Comparison of ENCODE assay signal across 8 cellular contexts in genomic region chr16:87384162-87384999, GRCh38. TPM values are rescaled to one million over a fixed set of nuclear protein-coding genes. Genes with fewer than 3 reads are reported as not detected.
A peak's percentile ranks its signal among the peaks of the same experiment; 100 is the strongest.
DNase-seq lines count a peak whose midpoint lies in the region; ATAC-seq lines count a peak whose summit lies in the region.

No MANE protein-coding gene starts in this region.

- CTCF ChIA-PET in naive thymus-derived CD4-positive, alpha-beta T cell (lab: Charles Lee): interaction anchor here (1.0 to 1.6 kb wide), 2 partner anchors 9 to 10 kb away, joined by 4 to 5 read pairs; no protein-coding TSS in a partner anchor

- H3K27me3 ChIP-seq in naive thymus-derived CD4-positive, alpha-beta T cell (ENCODE audit: control insufficient read depth in 2 of 2, insufficient read depth in 2 of 2, low read length in 2 of 2): no peaks in the 10 kb centered on the region

- H3K36me3 ChIP-seq in naive thymus-derived CD4-positive, alpha-beta T cell (ENCODE audit: control insufficient read depth in 2 of 3, insufficient read depth in 3 of 3, low read length in 3 of 3): peaks cover 0 to 6% (median 0%) of the 10 kb centered on the region in 3 experiments

- peak overlapping the region; percentile 73 to 96 (median 94) for H3K4me3 Mint-ChIP-seq in naive thymus-derived CD4-positive, alpha-beta T cell

- peaks cover 0 to 4% (median 0%) of the 10 kb centered on the region in 11 donors for H3K9me3 Mint-ChIP-seq in naive thymus-derived CD4-positive, alpha-beta T cell

- intact Hi-C loops in naive thymus-derived CD4-positive, alpha-beta T cell (cut with micrococcal nuclease): loop anchor here (1.0 to 10.0 kb wide), 8 partner anchors 8 to 1070 kb away; partner anchors contain the start of genes SLC7A5 (in 2 of the 2), ZFPM1 (in 2 of the 2), C16orf95 (in 1 of the 2) and FOXC2 (in 1 of the 2)

- peak; percentile 5 for ATAC-seq in GM18861 (IDR thresholded peaks at IDR 0.05; ENCODE audit: unreplicated experiment)
- peak; percentile 8 for ATAC-seq in HG03103 (IDR thresholded peaks at IDR 0.05; ENCODE audit: low read depth, unreplicated experiment)
- no peak for ATAC-seq in naive thymus-derived CD4-positive, alpha-beta T cell

- peaks cover 30 to 32% of the 10 kb centered on the region in 2 donors for H3K4me1 ChIP-seq in naive thymus-derived CD4-positive, alpha-beta T cell (ENCODE audit: control insufficient read depth in 2 of 2, insufficient read depth in 2 of 2, low read length in 2 of 2)

- peak; percentile 59 for DNase-seq in AG20443 (ENCODE audit: low spot score)
- DNase-seq in SHP77 (lab: John Stamatoyannopoulos, UW): peak; percentile 79 to 89
- no peak for DNase-seq in epithelial cell of prostate (ENCODE audit: low read depth, low spot score)
- DNase-seq in naive thymus-derived CD4-positive, alpha-beta T cell: no peak
- no peak for DNase-seq in pons (ENCODE audit: low spot score)
- no peak for DNase-seq in NCI-H187 treated with DMSO at 0.1 percent for 48 hours (lab: John Stamatoyannopoulos, UW)

- POLR2A ChIA-PET in naive thymus-derived CD4-positive, alpha-beta T cell (lab: Charles Lee): interaction anchor here (0.6 to 4.2 kb wide), 9 partner anchors 9 to 1055 kb away, joined by 3 to 39 read pairs (median 5); partner anchors contain the start of gene C16orf95

- peak overlapping the region; percentile 64 for H3K4me3 ChIP-seq in naive thymus-derived CD4-positive, alpha-beta T cell (ENCODE audit: low read length)

- H3K4me1 Mint-ChIP-seq in naive thymus-derived CD4-positive, alpha-beta T cell: peaks cover 39 to 69% (median 61%) of the 10 kb centered on the region in 7 donors

- H3K27ac ChIP-seq in epithelial cell of prostate: peak overlapping the region; percentile 80
- peak overlapping the region; percentile 74 for H3K27ac ChIP-seq in naive thymus-derived CD4-positive, alpha-beta T cell (ENCODE audit: low read depth, low read length)

- no peaks in the 10 kb centered on the region for H3K9me3 ChIP-seq in naive thymus-derived CD4-positive, alpha-beta T cell (ENCODE audit: control insufficient read depth in 2 of 3, low read length in 3 of 3)

- H3K27ac Mint-ChIP-seq in naive thymus-derived CD4-positive, alpha-beta T cell: peak overlapping the region; percentile 94 to 99 (median 98)

- H3K36me3 Mint-ChIP-seq in naive thymus-derived CD4-positive, alpha-beta T cell: peaks cover 0 to 5% (median 2%) of the 10 kb centered on the region in 5 donors

- H3K27me3 Mint-ChIP-seq in naive thymus-derived CD4-positive, alpha-beta T cell: peaks cover 0 to 2% (median 0%) of the 10 kb centered on the region in 5 donors

RNA-seq across cellular contexts. Expression of gene FBXO31, which starts 0.8 kb away (rescaled TPM):
- total RNA-seq in naive thymus-derived CD4-positive, alpha-beta T cell: 10 to 100 TPM; 26.6 to 41.9 (median 39.3) TPM
- polyA plus RNA-seq in naive thymus-derived CD4-positive, alpha-beta T cell: 10 to 100 TPM; 16.8 to 30.8 TPM

RNA-seq across cellular contexts. Expression of gene MAP1LC3B, which starts 7.8 kb away (rescaled TPM):
- 100 to 1,000 TPM in 1 of 5 experiments, 10 to 100 TPM in 4; 54.5 to 126 (median 59.5) TPM for total RNA-seq in naive thymus-derived CD4-positive, alpha-beta T cell
- polyA plus RNA-seq in naive thymus-derived CD4-positive, alpha-beta T cell: 100 to 1,000 TPM in 1 of 2 donors, 10 to 100 TPM in 1; 84.8 to 105 TPM

Comparison
In these comparisons a context has a peak if more than half of its experiments do, and no peak if none do; other contexts are left out.
1. DNase-seq: peak in AG20443 (single experiment) and SHP77 (2 of 2); none in epithelial cell of prostate (single experiment), naive thymus-derived CD4-positive, alpha-beta T cell (0 of 9), pons (single experiment) and NCI-H187 treated with DMSO at 0.1 percent for 48 hours (single experiment).